17 cellular contexts compared by ENCODE assay signal in the genomic region with DNA sequence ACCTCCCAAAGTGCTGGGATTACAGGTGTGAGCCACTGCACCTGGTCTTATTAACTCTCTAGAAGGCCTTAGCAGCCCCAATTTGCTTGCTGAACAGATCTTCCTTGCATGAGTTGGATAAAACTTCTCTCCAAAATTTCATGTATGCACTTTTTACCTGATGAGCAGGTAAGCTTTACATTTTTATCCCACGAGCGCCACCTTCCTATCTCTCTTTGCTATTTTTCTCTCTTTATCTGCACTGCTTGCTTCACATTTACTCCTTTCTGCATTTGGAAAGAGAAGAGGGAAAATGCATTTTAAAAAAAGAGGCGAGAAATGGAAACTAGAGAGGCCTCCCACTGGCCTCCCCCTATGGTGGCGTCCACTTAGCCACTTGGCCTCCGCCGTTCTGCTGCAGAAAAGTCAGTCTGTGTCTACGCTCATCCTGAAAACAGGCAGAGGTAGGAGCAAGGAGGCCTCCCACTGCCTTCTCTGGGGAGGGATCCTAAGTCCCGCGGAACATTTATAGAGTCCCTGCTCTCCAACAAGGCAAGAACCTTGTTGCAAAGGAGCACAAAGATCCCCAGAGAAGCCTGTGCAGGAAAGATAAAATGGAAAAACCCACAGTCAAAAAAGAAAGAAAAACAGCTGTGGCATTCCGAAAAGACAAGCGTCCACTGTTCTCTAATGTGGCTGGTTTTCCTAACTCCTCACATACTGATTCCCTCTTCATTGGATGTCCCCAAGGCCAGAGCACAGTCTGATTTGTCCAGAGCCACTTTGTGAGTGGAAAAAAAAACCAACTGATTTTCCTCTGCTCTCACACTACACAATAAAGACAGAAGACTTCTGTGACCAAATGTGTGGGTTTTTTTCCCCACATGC.
A peak's percentile ranks its signal among the peaks of the same experiment; 100 is the strongest.
DNase-seq lines count a peak whose midpoint lies in the region; ATAC-seq and TF ChIP-seq lines count a peak whose summit lies in the region.
"Had no signal": no experiment of that assay in that cellular context is flagged by ENCODE, and none has a peak within 500 bp of the region (broad histone marks: within the 10 kb centered on the region; RNA-seq: fewer than 3 reads in every experiment).

No MANE protein-coding gene starts in this region.

- H3K36me3 Mint-ChIP-seq in GM23338 (ENCODE audit: low read depth), result no peaks in the 10 kb centered on the region
- H3K36me3 Mint-ChIP-seq: immature natural killer cell had no signal

- H3F3A ChIP-seq in GM23338 (replicated peaks; ENCODE audit: low read depth), result no peaks in the 10 kb centered on the region

- H3K27me3 ChIP-seq in GM23338 (ENCODE audit: insufficient read depth) (no peaks in the 10 kb centered on the region), osteoblast (ENCODE audit: insufficient read depth, low read length) (no peaks in the 10 kb centered on the region)
- H3K27me3 ChIP-seq: BLaER1 treated with 17β-estradiol and CSF1 and Interleukin-3, amounts not matched to agents 10 nM and 100 nM; esophagus squamous epithelium had no signal

- H3K79me2 ChIP-seq in GM23338 (replicated peaks; ENCODE audit: insufficient read depth), result no peaks in the 10 kb centered on the region
- H3K79me2 ChIP-seq in osteoblast (ENCODE audit: insufficient read depth, low read length), result no peaks in the 10 kb centered on the region

- H3K4me1 ChIP-seq in GM23338 (ENCODE audit: insufficient read depth) (no peaks in the 10 kb centered on the region), osteoblast (ENCODE audit: insufficient read depth, low read length) (no peaks in the 10 kb centered on the region)
- H3K4me1 ChIP-seq: esophagus squamous epithelium had no signal

- H3K36me3 ChIP-seq in GM23338 (ENCODE audit: insufficient read depth), result no peaks in the 10 kb centered on the region
- H3K36me3 ChIP-seq in osteoblast (ENCODE audit: insufficient read depth, low read length), result no peaks in the 10 kb centered on the region
- H3K36me3 ChIP-seq: BLaER1 treated with 17β-estradiol and CSF1 and Interleukin-3, amounts not matched to agents 10 nM and 100 nM; esophagus squamous epithelium had no signal

- H3K4me3 Mint-ChIP-seq in GM23338, result no peak overlapping the region
- H3K4me3 Mint-ChIP-seq: immature natural killer cell; nephron progenitor cell; T-helper 1 cell treated with Interleukin-12 subunit alpha and Interleukin-12 subunit beta and Interleukin-4 antibody, amounts not matched to agents 30 μg/mL and 1 μg/mL, for 36 hours had no signal

- peaks cover 2% of the 10 kb centered on the region for H3K4me1 Mint-ChIP-seq in GM23338
- H3K4me1 Mint-ChIP-seq: immature natural killer cell had no signal

- H3K9me3 Mint-ChIP-seq in GM23338, result no peaks in the 10 kb centered on the region
- H3K9me3 Mint-ChIP-seq: immature natural killer cell; nephron progenitor cell; T-helper 1 cell treated with Interleukin-12 subunit alpha and Interleukin-12 subunit beta and Interleukin-4 antibody, amounts not matched to agents 30 μg/mL and 1 μg/mL, for 36 hours had no signal

- ATAC-seq in GM23338, result peak; percentile 46
- ATAC-seq in omental fat pad (ENCODE audit: low FRiP score), result no peak

- no peaks in the 10 kb centered on the region for H3K9me3 ChIP-seq in osteoblast (ENCODE audit: low read depth, low read length)
- H3K9me3 ChIP-seq: BLaER1 treated with 17β-estradiol and CSF1 and Interleukin-3, amounts not matched to agents 10 nM and 100 nM; esophagus squamous epithelium had no signal

- H3K9me2 ChIP-seq in GM23338 (ENCODE audit: insufficient read depth), result no peaks in the 10 kb centered on the region

- no peak overlapping the region for H3K4me3 ChIP-seq in GM23338
- H3K4me3 ChIP-seq in osteoblast (ENCODE audit: insufficient read depth, low read length), result no peak overlapping the region
- H3K4me3 ChIP-seq: BLaER1 treated with 17β-estradiol and CSF1 and Interleukin-3, amounts not matched to agents 10 nM and 100 nM; esophagus squamous epithelium had no signal

- no peak overlapping the region for H3K4me2 ChIP-seq in GM23338
- H3K4me2 ChIP-seq in osteoblast (ENCODE audit: insufficient read depth, low read length), result peak overlapping the region; percentile 40
- H3K4me2 ChIP-seq: BLaER1 treated with 17β-estradiol and CSF1 and Interleukin-3, amounts not matched to agents 10 nM and 100 nM had no signal

- H3K27me3 Mint-ChIP-seq in GM23338 (ENCODE audit: insufficient read depth, low read depth, poor library complexity), result no peaks in the 10 kb centered on the region

- H4K20me1 ChIP-seq in GM23338 (replicated peaks; ENCODE audit: insufficient read depth), result no peaks in the 10 kb centered on the region
- no peaks in the 10 kb centered on the region for H4K20me1 ChIP-seq in osteoblast (ENCODE audit: insufficient read depth, low read length)
- H4K20me1 ChIP-seq: BLaER1 treated with 17β-estradiol and CSF1 and Interleukin-3, amounts not matched to agents 10 nM and 100 nM had no signal

- TF ChIP-seq CTCF in GM23338 (conservative IDR thresholded peaks at IDR 0.05; ENCODE audit: low read depth in 2 of 2) (peak; percentile 51 to 52), osteoblast (IDR thresholded peaks at IDR 0.05; ENCODE audit: extremely low read depth, low read depth, low read length) (no peak), omental fat pad (IDR thresholded peaks at IDR 0.05) (no peak)

- H2AFZ ChIP-seq in GM23338 (peak overlapping the region; percentile 35; the same call in 1 of the 2 replicates), osteoblast (ENCODE audit: low read length) (peak overlapping the region; percentile 63)

- H3K27ac ChIP-seq in GM23338 (ENCODE audit: low read depth) (no peak overlapping the region), osteoblast (ENCODE audit: low read depth, low read length) (no peak overlapping the region)
- H3K27ac ChIP-seq: BLaER1 treated with 17β-estradiol and CSF1 and Interleukin-3, amounts not matched to agents 10 nM and 100 nM; esophagus squamous epithelium had no signal

- no peak overlapping the region for H3K27ac Mint-ChIP-seq in GM23338
- H3K27ac Mint-ChIP-seq: nephron progenitor cell; T-helper 1 cell treated with Interleukin-12 subunit alpha and Interleukin-12 subunit beta and Interleukin-4 antibody, amounts not matched to agents 30 μg/mL and 1 μg/mL, for 36 hours had no signal

- DNase-seq in GM23338 (ENCODE audit: low spot score) (peak; percentile 57), SW480 (ENCODE audit: low spot score) (peak; percentile 25), globus pallidus (ENCODE audit: low spot score) (peak; percentile 83), osteoblast (ENCODE audit: insufficient read length, low spot score, missing footprints) (no peak), omental fat pad (ENCODE audit: low spot score) (no peak), islet precursor cell (no peak), mucosa of gallbladder (ENCODE audit: low spot score) (no peak)
- DNase-seq in activated CD4-positive, alpha-beta T cell treated with anti-CD3 and anti-CD28 coated beads, Interleukin-2, amount 50 U/mL, for 1 hour, result no peak
- DNase-seq: activated CD4-positive, alpha-beta T cell treated with anti-CD3 and anti-CD28 coated beads, Interleukin-2, amount 50 U/mL, for 48 hours; activated gamma-delta T cell treated with Interleukin-2 at 50 U/mL for 16 hours; esophagus squamous epithelium; immature natural killer cell; NCI-H82; nephron progenitor cell; stimulated activated CD4-positive, alpha-beta T cell treated with anti-CD3 and anti-CD28 coated beads, Interleukin-15, amount 100 ng/mL, for 24 hours had no signal

Comparison
In these comparisons a context has a peak if more than half of its experiments do, and no peak if none do; other contexts are left out.
1. DNase-seq: peak in GM23338 (single experiment), SW480 (single experiment) and globus pallidus (single experiment); none in osteoblast (single experiment), omental fat pad (single experiment), activated CD4-positive, alpha-beta T cell treated with anti-CD3 and anti-CD28 coated beads, Interleukin-2, amount 50 U/mL, for 1 hour (single experiment), islet precursor cell (single experiment) and mucosa of gallbladder (single experiment).
2. CTCF ChIP-seq: peak in GM23338 (2 of 2); none in osteoblast (single experiment) and omental fat pad (0 of 3).